ENCODE assay signal across 9 cellular contexts in genomic region chr11:33802414-33802950, GRCh38. TPM values are rescaled to one million over a fixed set of nuclear protein-coding genes. Genes with fewer than 3 reads are reported as not detected.
DNase-seq lines count a peak whose midpoint lies in the region; ATAC-seq, FAIRE-seq and TF ChIP-seq lines count a peak whose summit lies in the region.
"Had no signal": no experiment of that assay in that cellular context is flagged by ENCODE, and none has a peak within 500 bp of the region (broad histone marks: within the 10 kb centered on the region; RNA-seq: fewer than 3 reads in every experiment).

No MANE protein-coding gene starts in this region.

- H3K4me3 Mint-ChIP-seq in astrocyte (ENCODE audit: unreplicated experiment): peak overlapping the region; percentile 71

- TF ChIP-seq CTCF in AG09319 (IDR thresholded peaks at IDR 0.05; ENCODE audit: low read depth, low read length): no peak
- TF ChIP-seq CTCF in astrocyte (IDR thresholded peaks at IDR 0.05; ENCODE audit: insufficient read depth, low read depth, low read length): no peak

- ATAC-seq in HG02885 (IDR thresholded peaks at IDR 0.05; ENCODE audit: poor library complexity, unreplicated experiment): no peak
- no peak for ATAC-seq in GM18511 (IDR thresholded peaks at IDR 0.05; ENCODE audit: unreplicated experiment)

- no peak overlapping the region for H3K27ac Mint-ChIP-seq in astrocyte (ENCODE audit: unreplicated experiment)

- peaks cover 4% of the 10 kb centered on the region for H3K4me1 Mint-ChIP-seq in astrocyte (ENCODE audit: low read depth, unreplicated experiment)

- H3K9me3 ChIP-seq in astrocyte (ENCODE audit: insufficient read depth, low read depth, low read length): no peaks in the 10 kb centered on the region
- H3K9me3 ChIP-seq: neutrophil had no signal

- peak overlapping the region; percentile 62 for H3K4me3 ChIP-seq in astrocyte (ENCODE audit: insufficient read depth, low read depth, low read length)
- H3K4me3 ChIP-seq in rectal smooth muscle tissue (ENCODE audit: low read length): peak overlapping the region; percentile 58

- H3K27me3 ChIP-seq in astrocyte (ENCODE audit: insufficient read depth, low read length) (peaks cover 3% of the 10 kb centered on the region), rectal smooth muscle tissue (ENCODE audit: control insufficient read depth, insufficient read depth, low read length) (peaks cover 6% of the 10 kb centered on the region)

- FAIRE-seq in H54 (lab: Jason Lieb, UNC) (peak; percentile 87), astrocyte (lab: Jason Lieb, UNC) (peak; percentile 50)

- no peaks in the 10 kb centered on the region for H3K79me2 ChIP-seq in astrocyte (ENCODE audit: insufficient read depth, low read length)

- no peaks in the 10 kb centered on the region for H4K20me1 ChIP-seq in astrocyte (ENCODE audit: insufficient read depth, low read length)

- peak overlapping the region; percentile 92 for H3K4me2 ChIP-seq in astrocyte (ENCODE audit: low read length)

- no peaks in the 10 kb centered on the region for H3K36me3 ChIP-seq in astrocyte (ENCODE audit: insufficient read depth, low read length)
- no peaks in the 10 kb centered on the region for H3K36me3 ChIP-seq in rectal smooth muscle tissue (ENCODE audit: control insufficient read depth, insufficient read depth, low read length)
- H3K36me3 ChIP-seq: neutrophil had no signal

- no peak overlapping the region for H3K27ac ChIP-seq in astrocyte (ENCODE audit: low read depth, low read length)
- no peak overlapping the region for H3K27ac ChIP-seq in rectal smooth muscle tissue (ENCODE audit: low read depth, low read length)
- H3K27ac ChIP-seq: neutrophil had no signal

- H3K9ac ChIP-seq in astrocyte (ENCODE audit: low read length) (peak overlapping the region; percentile 62), rectal smooth muscle tissue (ENCODE audit: low read length) (no peak overlapping the region)

- H3K36me3 Mint-ChIP-seq in astrocyte (ENCODE audit: low read depth, unreplicated experiment): no peaks in the 10 kb centered on the region

- peak overlapping the region; percentile 90 for H2AFZ ChIP-seq in astrocyte (ENCODE audit: low read depth, low read length)

- no peaks in the 10 kb centered on the region for H3K9me3 Mint-ChIP-seq in astrocyte (ENCODE audit: unreplicated experiment)

- DNase-seq in AG09319 (ENCODE audit: extremely low read depth, low read depth): peak; percentile 24
- DNase-seq in H54 (ENCODE audit: insufficient read length, low spot score): peak; percentile 71
- peak; percentile 84 for DNase-seq in NCI-H345 treated with DMSO at 0.1 percent for 48 hours (lab: John Stamatoyannopoulos, UW; ENCODE audit: unreplicated experiment)
- DNase-seq in astrocyte (ENCODE audit: low read depth): peak; percentile 90
- DNase-seq in hepatic stellate cell (ENCODE audit: low spot score): peak; percentile 65

- peak; percentile 78 for TF ChIP-seq POLR2A in H54 (IDR thresholded peaks at IDR 0.05; ENCODE audit: low read depth, low read length)

- H3K4me1 ChIP-seq in astrocyte (ENCODE audit: insufficient read depth, low read length) (peaks cover 8% of the 10 kb centered on the region), rectal smooth muscle tissue (ENCODE audit: control insufficient read depth, insufficient read depth, low read length) (no peaks in the 10 kb centered on the region)

- peaks cover 27% of the 10 kb centered on the region for H3K27me3 Mint-ChIP-seq in astrocyte (ENCODE audit: low read depth, unreplicated experiment)

RNA-seq across cellular contexts. Expression of gene FBXO3, which starts 28.2 kb away (rescaled TPM):
- total RNA-seq in astrocyte: 23.5 and 25.2 TPM in 2 replicates

Comparison
In these comparisons a context has a peak if more than half of its experiments do, and no peak if none do; other contexts are left out.
1. DNase-seq: peak in every context shown above with its lines; median percentile 90 in astrocyte; 84 in NCI-H345 treated with DMSO at 0.1 percent for 48 hours; 71 in H54; 65 in hepatic stellate cell; 24 in AG09319.